35 cellular contexts compared by ENCODE assay signal in the genomic region with DNA sequence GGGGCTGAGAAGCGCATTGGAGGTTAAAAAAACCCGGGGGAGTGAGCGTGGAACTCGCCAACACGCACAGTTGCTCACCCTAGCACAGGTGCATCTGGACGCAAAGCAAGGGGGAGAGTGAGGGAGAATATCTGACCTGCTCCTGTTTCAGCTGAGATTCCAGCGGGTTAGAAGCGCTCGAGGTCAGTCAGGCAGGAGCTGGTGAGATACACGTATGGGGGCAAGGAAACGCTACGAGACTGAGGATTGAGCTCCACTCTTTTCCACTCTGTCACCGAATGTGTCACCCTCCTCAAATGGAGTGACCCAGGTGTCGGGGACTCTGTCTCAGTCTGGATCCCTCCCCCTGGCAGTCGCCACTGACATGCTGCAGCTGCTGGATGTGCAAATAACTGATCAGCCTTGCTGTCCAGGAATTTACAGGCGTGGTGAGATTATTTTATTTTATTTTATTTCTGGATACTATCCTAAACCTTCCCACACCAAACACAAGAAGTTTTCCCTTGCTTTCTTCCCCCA.
"Had no signal": no experiment of that assay in that cellular context is flagged by ENCODE, and none has a peak within 500 bp of the region (broad histone marks: within the 10 kb centered on the region; RNA-seq: fewer than 3 reads in every experiment).

No MANE protein-coding gene starts in this region.

- H3K4me1 ChIP-seq: ascending aorta had no signal

- H3K4me3 Mint-ChIP-seq: activated B cell treated with CpG ODN at 0.5 μM for 24 hours; activated CD4-positive, alpha-beta memory T cell treated with anti-CD3 and anti-CD28 coated beads, Interleukin-2, amount 10 ng/mL, durations not matched to agents 7 days and 5 days; activated CD4-positive, alpha-beta T cell treated with anti-CD3 and anti-CD28 coated beads, Interleukin-2, amount 10 ng/mL, durations not matched to agents 24 days and 14 days; activated CD8-positive, alpha-beta memory T cell treated with anti-CD3 and anti-CD28 coated beads, Interleukin-2, amount 10 ng/mL, durations not matched to agents 7 days and 5 days; activated CD8-positive, alpha-beta T cell treated with anti-CD3 and anti-CD28 coated beads, Interleukin-2, amount 10 ng/mL, durations not matched to agents 7 days and 5 days; activated naive CD4-positive, alpha-beta T cell treated with anti-CD3 and anti-CD28 coated beads, Interleukin-2, amount 10 ng/mL, durations not matched to agents 7 days and 5 days; activated naive CD4-positive, alpha-beta T cell treated with anti-CD3 and anti-CD28 coated beads, Interleukin-2, amount 50 U/mL, for 24 hours; activated naive CD8-positive, alpha-beta T cell; activated naive CD8-positive, alpha-beta T cell treated with anti-CD3 and anti-CD28 coated beads, Interleukin-2, amount 10 ng/mL, durations not matched to agents 7 days and 5 days; activated naive CD8-positive, alpha-beta T cell treated with anti-CD3 and anti-CD28 coated beads, Interleukin-2, amount 50 U/mL, for 24 hours; activated T-cell treated with anti-CD3 and anti-CD28 coated beads, Interleukin-2, amount 50 U/mL, for 24 hours; brain; central memory CD8-positive, alpha-beta T cell; T-helper 1 cell treated with Interleukin-12 subunit alpha and Interleukin-12 subunit beta and Interleukin-4 antibody, amounts not matched to agents 30 μg/mL and 1 μg/mL, for 36 hours; T-helper 2 cell treated with Interferon-gamma antibody and Interleukin-4, amounts not matched to agents 5 μg/mL and 100 μg/mL, for 36 hours had no signal

- ATAC-seq: activated CD8-positive, alpha-beta memory T cell treated with anti-CD3 and anti-CD28 coated beads, Interleukin-2, amount 10 ng/mL, durations not matched to agents 7 days and 5 days; activated CD8-positive, alpha-beta T cell treated with anti-CD3 and anti-CD28 coated beads, Interleukin-2, amount 10 ng/mL, durations not matched to agents 7 days and 5 days; activated naive CD8-positive, alpha-beta T cell treated with anti-CD3 and anti-CD28 coated beads, Interleukin-2, amount 50 U/mL, for 24 hours had no signal

- H3K27ac Mint-ChIP-seq: activated B cell treated with CpG ODN at 0.5 μM for 24 hours; activated CD4-positive, alpha-beta memory T cell treated with anti-CD3 and anti-CD28 coated beads, Interleukin-2, amount 10 ng/mL, durations not matched to agents 7 days and 5 days; activated CD4-positive, alpha-beta T cell treated with anti-CD3 and anti-CD28 coated beads, Interleukin-2, amount 10 ng/mL, durations not matched to agents 24 days and 14 days; activated CD8-positive, alpha-beta memory T cell treated with anti-CD3 and anti-CD28 coated beads, Interleukin-2, amount 10 ng/mL, durations not matched to agents 7 days and 5 days; activated CD8-positive, alpha-beta T cell treated with anti-CD3 and anti-CD28 coated beads, Interleukin-2, amount 10 ng/mL, durations not matched to agents 7 days and 5 days; activated naive CD4-positive, alpha-beta T cell treated with anti-CD3 and anti-CD28 coated beads, Interleukin-2, amount 10 ng/mL, durations not matched to agents 7 days and 5 days; activated naive CD4-positive, alpha-beta T cell treated with anti-CD3 and anti-CD28 coated beads, Interleukin-2, amount 50 U/mL, for 24 hours; activated naive CD8-positive, alpha-beta T cell; activated naive CD8-positive, alpha-beta T cell treated with anti-CD3 and anti-CD28 coated beads, Interleukin-2, amount 10 ng/mL, durations not matched to agents 7 days and 5 days; activated naive CD8-positive, alpha-beta T cell treated with anti-CD3 and anti-CD28 coated beads, Interleukin-2, amount 50 U/mL, for 24 hours; activated T-cell treated with anti-CD3 and anti-CD28 coated beads, Interleukin-2, amount 50 U/mL, for 24 hours; activated T-helper 2 cell treated with anti-CD3 and anti-CD28 coated beads, Interferon-gamma antibody, Interleukin-2, Interleukin-4, amounts not matched to agents 10 μg/mL and 5 μg/mL and 100 μg/mL, durations not matched to agents 14 hours and 24 hours and 36 hours; brain; T-helper 1 cell treated with Interleukin-12 subunit alpha and Interleukin-12 subunit beta and Interleukin-4 antibody, amounts not matched to agents 30 μg/mL and 1 μg/mL, for 36 hours; T-helper 2 cell treated with Interferon-gamma antibody and Interleukin-4, amounts not matched to agents 5 μg/mL and 100 μg/mL, for 36 hours had no signal

- H3K9me3 ChIP-seq: ascending aorta had no signal

- H3K9me3 Mint-ChIP-seq: activated naive CD4-positive, alpha-beta T cell treated with anti-CD3 and anti-CD28 coated beads, Interleukin-2, amount 50 U/mL, for 24 hours; activated naive CD8-positive, alpha-beta T cell treated with anti-CD3 and anti-CD28 coated beads, Interleukin-2, amount 10 ng/mL, durations not matched to agents 7 days and 5 days; activated T-cell treated with anti-CD3 and anti-CD28 coated beads, Interleukin-2, amount 50 U/mL, for 24 hours had no signal

- H3K27ac ChIP-seq: ascending aorta, cardiac muscle cell, VCaP had no signal

- H3K27me3 Mint-ChIP-seq: activated B cell treated with CpG ODN at 0.5 μM for 24 hours; activated CD4-positive, alpha-beta memory T cell treated with anti-CD3 and anti-CD28 coated beads, Interleukin-2, amount 10 ng/mL, durations not matched to agents 7 days and 5 days; activated CD4-positive, alpha-beta T cell treated with anti-CD3 and anti-CD28 coated beads, Interleukin-2, amount 10 ng/mL, durations not matched to agents 24 days and 14 days; activated CD8-positive, alpha-beta memory T cell treated with anti-CD3 and anti-CD28 coated beads, Interleukin-2, amount 10 ng/mL, durations not matched to agents 7 days and 5 days; activated naive CD4-positive, alpha-beta T cell treated with anti-CD3 and anti-CD28 coated beads, Interleukin-2, amount 10 ng/mL, durations not matched to agents 7 days and 5 days; activated naive CD4-positive, alpha-beta T cell treated with anti-CD3 and anti-CD28 coated beads, Interleukin-2, amount 50 U/mL, for 24 hours; activated naive CD8-positive, alpha-beta T cell; activated naive CD8-positive, alpha-beta T cell treated with anti-CD3 and anti-CD28 coated beads, Interleukin-2, amount 10 ng/mL, durations not matched to agents 7 days and 5 days; activated naive CD8-positive, alpha-beta T cell treated with anti-CD3 and anti-CD28 coated beads, Interleukin-2, amount 50 U/mL, for 24 hours; activated T-cell treated with anti-CD3 and anti-CD28 coated beads, Interleukin-2, amount 50 U/mL, for 24 hours; central memory CD8-positive, alpha-beta T cell had no signal

- H3K4me3 ChIP-seq: ascending aorta, cardiac muscle cell had no signal

- H3K36me3 Mint-ChIP-seq: activated CD8-positive, alpha-beta memory T cell treated with anti-CD3 and anti-CD28 coated beads, Interleukin-2, amount 10 ng/mL, durations not matched to agents 7 days and 5 days; activated naive CD4-positive, alpha-beta T cell treated with anti-CD3 and anti-CD28 coated beads, Interleukin-2, amount 10 ng/mL, durations not matched to agents 7 days and 5 days; activated naive CD4-positive, alpha-beta T cell treated with anti-CD3 and anti-CD28 coated beads, Interleukin-2, amount 50 U/mL, for 24 hours; activated naive CD8-positive, alpha-beta T cell; activated naive CD8-positive, alpha-beta T cell treated with anti-CD3 and anti-CD28 coated beads, Interleukin-2, amount 10 ng/mL, durations not matched to agents 7 days and 5 days; brain had no signal

- H3K27me3 ChIP-seq: ascending aorta, cardiac muscle cell had no signal

- H3K4me1 Mint-ChIP-seq: activated B cell treated with CpG ODN at 0.5 μM for 24 hours; activated CD4-positive, alpha-beta memory T cell treated with anti-CD3 and anti-CD28 coated beads, Interleukin-2, amount 10 ng/mL, durations not matched to agents 7 days and 5 days; activated CD4-positive, alpha-beta T cell treated with anti-CD3 and anti-CD28 coated beads, Interleukin-2, amount 10 ng/mL, durations not matched to agents 24 days and 14 days; activated CD8-positive, alpha-beta memory T cell treated with anti-CD3 and anti-CD28 coated beads, Interleukin-2, amount 10 ng/mL, durations not matched to agents 7 days and 5 days; activated naive CD4-positive, alpha-beta T cell treated with anti-CD3 and anti-CD28 coated beads, Interleukin-2, amount 10 ng/mL, durations not matched to agents 7 days and 5 days; activated naive CD4-positive, alpha-beta T cell treated with anti-CD3 and anti-CD28 coated beads, Interleukin-2, amount 50 U/mL, for 24 hours; activated naive CD8-positive, alpha-beta T cell treated with anti-CD3 and anti-CD28 coated beads, Interleukin-2, amount 10 ng/mL, durations not matched to agents 7 days and 5 days; activated naive CD8-positive, alpha-beta T cell treated with anti-CD3 and anti-CD28 coated beads, Interleukin-2, amount 50 U/mL, for 24 hours; brain; central memory CD8-positive, alpha-beta T cell had no signal

- DNase-seq: activated B cell treated with CpG ODN at 0.5 μM for 24 hours; activated CD4-positive, alpha-beta memory T cell treated with anti-CD3 and anti-CD28 coated beads, Interleukin-2, amount 10 ng/mL, durations not matched to agents 7 days and 5 days; activated CD4-positive, alpha-beta T cell treated with anti-CD3 and anti-CD28 coated beads for 4 hours; activated CD4-positive, alpha-beta T cell treated with anti-CD3 and anti-CD28 coated beads, Interleukin-2, amount 10 ng/mL, durations not matched to agents 24 days and 14 days; activated CD4-positive, alpha-beta T cell treated with anti-CD3 and anti-CD28 coated beads, Interleukin-2, amount 50 U/mL, for 48 hours; activated CD4-positive, CD25-positive, alpha-beta regulatory T cell treated with anti-CD3 and anti-CD28 coated beads, Interleukin-2, amount 50 U/mL, for 72 hours; activated CD8-positive, alpha-beta memory T cell treated with anti-CD3 and anti-CD28 coated beads for 24 hours; activated CD8-positive, alpha-beta memory T cell treated with anti-CD3 and anti-CD28 coated beads, Interleukin-2, amount 10 ng/mL, durations not matched to agents 7 days and 5 days; activated CD8-positive, alpha-beta memory T cell treated with anti-CD3 and anti-CD28 coated beads, Interleukin-2, amount 50 U/mL, for 48 hours; activated CD8-positive, alpha-beta T cell treated with anti-CD3 and anti-CD28 coated beads, Interleukin-2, amount 10 ng/mL, durations not matched to agents 7 days and 5 days; activated effector memory CD4-positive, alpha-beta T cell treated with Interleukin-2 at 50 U/mL for 16 hours; activated gamma-delta T cell; activated naive CD4-positive, alpha-beta T cell treated with anti-CD3 and anti-CD28 coated beads, Interleukin-2, amount 10 ng/mL, durations not matched to agents 7 days and 5 days; activated naive CD4-positive, alpha-beta T cell treated with Interleukin-2 at 50 U/mL for 16 hours; activated naive CD8-positive, alpha-beta T cell treated with anti-CD3 and anti-CD28 coated beads, Interleukin-2, amount 10 ng/mL, durations not matched to agents 7 days and 5 days; activated naive CD8-positive, alpha-beta T cell treated with anti-CD3 and anti-CD28 coated beads, Interleukin-2, amount 50 U/mL, for 24 hours; activated T-cell treated with anti-CD3 and anti-CD28 coated beads, Interleukin-2, amount 50 U/mL, for 24 hours; activated T-cell treated with anti-CD3 and anti-CD28 coated beads, Interleukin-2, amount 50 U/mL, for 48 hours; amygdala; anterior cingulate cortex; caudate nucleus; cerebellar nuclear complex; T-helper 1 cell; T-helper 2 cell; T-helper 9 cell had no signal

- H3K36me3 ChIP-seq: ascending aorta, cardiac muscle cell had no signal
